ENCODE assay signal across 8 cellular contexts in genomic region chr13:97975851-97976550, GRCh38. TPM values are rescaled to one million over a fixed set of nuclear protein-coding genes. Genes with fewer than 3 reads are reported as not detected.
DNase-seq lines count a peak whose midpoint lies in the region; ATAC-seq, FAIRE-seq and TF ChIP-seq lines count a peak whose summit lies in the region.

No MANE protein-coding gene starts in this region.

- 4% methylated on average over 9 of the region's 72 CpGs for WGBS in mammary epithelial cell (ENCODE audit: low coverage, missing lambda C conversion rate)
- WGBS in small intestine, 3 donors: 0 to 1% (median 0%) methylated on average over 19 to 72 of the region's 72 CpGs

- H3K4me3 ChIP-seq in WERI-Rb-1 (ENCODE audit: low read depth, low read length) (peak overlapping the region; percentile 94), mammary epithelial cell (replicated peaks in 1 of 3; ENCODE audit: insufficient read depth in 1 of 3, low read depth in 2 of 3, low read length in 3 of 3) (peak overlapping the region; percentile 65 to 98 (median 88)), small intestine (ENCODE audit: low read depth in 1 of 2, low read length in 2 of 2) (peak overlapping the region; percentile 88 to 91)

- H3K36me3 ChIP-seq in WERI-Rb-1: peaks cover 11% of the 10 kb centered on the region
- peaks cover 3% of the 10 kb centered on the region for H3K36me3 ChIP-seq in mammary epithelial cell (ENCODE audit: insufficient read depth, low read length)
- H3K36me3 ChIP-seq in small intestine (ENCODE audit: control insufficient read depth in 2 of 2, insufficient read depth in 2 of 2, low read length in 2 of 2): no peaks in the 10 kb centered on the region

- intact Hi-C loops in mammary epithelial cell (cut with micrococcal nuclease): loop anchor here (2.0 to 5.0 kb wide), 3 partner anchors 27 to 64 kb away; no protein-coding TSS in a partner anchor

- peak overlapping the region; percentile 60 for H3K9ac ChIP-seq in mammary epithelial cell (ENCODE audit: insufficient read depth, low read length)

- H3K27me3 ChIP-seq in WERI-Rb-1 (ENCODE audit: insufficient read depth, low read depth, severe bottlenecking): no peaks in the 10 kb centered on the region
- H3K27me3 ChIP-seq in mammary epithelial cell (ENCODE audit: insufficient read depth, low read length): no peaks in the 10 kb centered on the region
- no peaks in the 10 kb centered on the region for H3K27me3 ChIP-seq in small intestine (ENCODE audit: control insufficient read depth in 2 of 2, insufficient read depth in 2 of 2, low read length in 2 of 2)

- in situ Hi-C loops in mammary epithelial cell (cut with MboI; ENCODE audit: low sequenced_read_pairs in 2 of 2): no loop called here

- no TSS peak for BruUV-seq in mammary epithelial cell (replicated peaks; lab: Mats Ljungman, UMichigan)

- H3K9me3 ChIP-seq in WERI-Rb-1 (ENCODE audit: severe bottlenecking) (no peaks in the 10 kb centered on the region), mammary epithelial cell (replicated peaks; ENCODE audit: insufficient read depth, low read length) (no peaks in the 10 kb centered on the region), small intestine (ENCODE audit: control insufficient read depth, low read depth) (no peaks in the 10 kb centered on the region)

- H3K79me2 ChIP-seq in mammary epithelial cell (ENCODE audit: insufficient read depth, low read length): peaks cover 45% of the 10 kb centered on the region

- H3K4me2 ChIP-seq in mammary epithelial cell (ENCODE audit: insufficient read depth, low read depth, low read length): peak overlapping the region; percentile 91

- H3K4me1 ChIP-seq in mammary epithelial cell (ENCODE audit: insufficient read depth, low read length) (peaks cover 13% of the 10 kb centered on the region), small intestine (ENCODE audit: control insufficient read depth in 2 of 2, insufficient read depth in 1 of 2, low read depth in 1 of 2, low read length in 1 of 2) (peaks cover 0 to 5% of the 10 kb centered on the region in 2 donors)

- dilution Hi-C loops in mammary epithelial cell (cut with HindIII; ENCODE audit: low sequenced_read_pairs): no loop called here

- ATAC-seq in GM18873 (IDR thresholded peaks at IDR 0.05; ENCODE audit: low FRiP score, unreplicated experiment) (peak; percentile 73), HG03103 (IDR thresholded peaks at IDR 0.05; ENCODE audit: low read depth, unreplicated experiment) (peak; percentile 82)

- H3K27ac ChIP-seq in WERI-Rb-1: peak overlapping the region; percentile 100
- H3K27ac ChIP-seq in mammary epithelial cell (ENCODE audit: insufficient read depth, low read depth, low read length): peak overlapping the region; percentile 80
- peak overlapping the region; percentile 63 to 97 for H3K27ac ChIP-seq in small intestine (ENCODE audit: low read depth in 1 of 2, low read length in 1 of 2)

- CTCF ChIA-PET in mammary epithelial cell (lab: Charles Lee; ENCODE audit: low non-redundant PET): no interaction called here

- DNase-seq in AG08395 (ENCODE audit: low spot score) (peak; percentile 97), NCI-H2196 (lab: John Stamatoyannopoulos, UW; ENCODE audit: unreplicated experiment) (peak; percentile 86), WERI-Rb-1 (peak; percentile 98), mammary epithelial cell (peak; percentile 83), iPS-NIHi11 (ENCODE audit: low spot score) (peak; percentile 97), small intestine (peak; percentile 89)

- FAIRE-seq in small intestine (lab: Jason Lieb, UNC): no peak

- TF ChIP-seq CTCF in WERI-Rb-1 (IDR thresholded peaks at IDR 0.05; ENCODE audit: low read depth, low read length) (no peak), mammary epithelial cell (conservative IDR thresholded peaks at IDR 0.05 in 1 of 2, IDR thresholded peaks at IDR 0.05 in 1 of 2; ENCODE audit: extremely low read depth in 1 of 2, insufficient read depth in 1 of 2, low read depth in 1 of 2, low read length in 2 of 2) (no peak)

- peak overlapping the region; percentile 95 for H2AFZ ChIP-seq in mammary epithelial cell (ENCODE audit: low read depth, low read length)

- H4K20me1 ChIP-seq in mammary epithelial cell (ENCODE audit: insufficient read depth, low read length): no peaks in the 10 kb centered on the region

RNA-seq across cellular contexts. Expression of gene IPO5, which starts 22.5 kb away (rescaled TPM):
- 100 to 1,000 TPM; 157 to 175 TPM for total RNA-seq in mammary epithelial cell
- polyA plus RNA-seq in mammary epithelial cell: 90.0 TPM
- 201 TPM for polyA minus RNA-seq in mammary epithelial cell
- 10 to 100 TPM in 2 of 3 donors, 1 to 10 TPM in 1; 8.7 to 45.7 (median 15.7) TPM for polyA plus RNA-seq in small intestine

Comparison
In these comparisons a context has a peak if more than half of its experiments do, and no peak if none do; other contexts are left out.
1. Peak in every context shown above with its lines: DNase-seq, ATAC-seq, H3K4me3 ChIP-seq and H3K27ac ChIP-seq.